In genomic region chr14:23988610-23989363, GRCh38 we compare ENCODE assay signal across 8 cellular contexts. TPM values are rescaled to one million over a fixed set of nuclear protein-coding genes. Genes with fewer than 3 reads are reported as not detected.
DNase-seq lines count a peak whose midpoint lies in the region; ATAC-seq and TF ChIP-seq lines count a peak whose summit lies in the region.
"Not testable (repeated sequence)": the region's sequence is repeated elsewhere in the genome, so short reads cannot be mapped to it uniquely, and the experiment has no call there.

Gene DHRS4L2, plus strand, starts transcription at chr14:23988929. Its CDS starts 19 bp downstream, at chr14:23988948.

- H3K9me3 Mint-ChIP-seq in activated CD4-positive, alpha-beta T cell treated with anti-CD3 and anti-CD28 coated beads, Interleukin-2, amount 10 ng/mL, durations not matched to agents 24 days and 14 days; chondrocyte (ENCODE audit: low read depth): not testable (repeated sequence)

- not testable (repeated sequence) for H3K36me3 Mint-ChIP-seq in activated CD4-positive, alpha-beta T cell treated with anti-CD3 and anti-CD28 coated beads, Interleukin-2, amount 10 ng/mL, durations not matched to agents 24 days and 14 days (ENCODE audit: low read depth); chondrocyte (ENCODE audit: low read depth)

- ATAC-seq in GM18868 (IDR thresholded peaks at IDR 0.05; ENCODE audit: unreplicated experiment): peak; percentile 94
- ATAC-seq in HG02981 (IDR thresholded peaks at IDR 0.05; ENCODE audit: unreplicated experiment): peak; percentile 84

- H3K36me3 ChIP-seq in kidney epithelial cell (ENCODE audit: control insufficient read depth, insufficient read depth, low read length): not testable (repeated sequence)

- H3K27ac Mint-ChIP-seq in activated CD4-positive, alpha-beta T cell treated with anti-CD3 and anti-CD28 coated beads, Interleukin-2, amount 10 ng/mL, durations not matched to agents 24 days and 14 days: peak within 1 kb of the TSS; percentile 85
- peak within 1 kb of the TSS; percentile 85 for H3K27ac Mint-ChIP-seq in chondrocyte (ENCODE audit: unreplicated experiment)

- H3K27me3 Mint-ChIP-seq in activated CD4-positive, alpha-beta T cell treated with anti-CD3 and anti-CD28 coated beads, Interleukin-2, amount 10 ng/mL, durations not matched to agents 24 days and 14 days; chondrocyte (ENCODE audit: low read depth): not testable (repeated sequence)

- H3K4me1 Mint-ChIP-seq in activated CD4-positive, alpha-beta T cell treated with anti-CD3 and anti-CD28 coated beads, Interleukin-2, amount 10 ng/mL, durations not matched to agents 24 days and 14 days: peaks cover 26% of the 10 kb centered on the region
- H3K4me1 Mint-ChIP-seq in chondrocyte (ENCODE audit: low read depth): not testable (repeated sequence)

- peak within 1 kb of the TSS; percentile 87 for H3K4me3 Mint-ChIP-seq in activated CD4-positive, alpha-beta T cell treated with anti-CD3 and anti-CD28 coated beads, Interleukin-2, amount 10 ng/mL, durations not matched to agents 24 days and 14 days
- peak within 1 kb of the TSS; percentile 59 for H3K4me3 Mint-ChIP-seq in chondrocyte (ENCODE audit: unreplicated experiment)

- intact Hi-C loops in activated CD4-positive, alpha-beta T cell treated with anti-CD3 and anti-CD28 coated beads, Interleukin-2, amount 10 ng/mL, durations not matched to agents 24 days and 14 days (cut with micrococcal nuclease): loop anchor here (1.0 to 5.0 kb wide), 3 partner anchors 49 to 104 kb away; partner anchors contain the start of gene PCK2

- peak within 1 kb of the TSS; percentile 14 for H3K4me3 ChIP-seq in kidney epithelial cell (ENCODE audit: low read depth, low read length)

- peak; percentile 73 for DNase-seq in ACHN
- peak; percentile 45 for DNase-seq in NCI-H2171 (lab: John Stamatoyannopoulos, UW)
- peak; percentile 96 for DNase-seq in activated CD4-positive, alpha-beta T cell treated with anti-CD3 and anti-CD28 coated beads, Interleukin-2, amount 10 ng/mL, durations not matched to agents 24 days and 14 days
- not testable (repeated sequence) for DNase-seq in chondrocyte (ENCODE audit: low spot score)
- peak; percentile 2 for DNase-seq in kidney epithelial cell (ENCODE audit: low read depth)
- DNase-seq in stimulated activated CD4-positive, alpha-beta T cell treated with anti-CD3 and anti-CD28 coated beads, Interleukin-12 subunit alpha, Interleukin-12 subunit beta, amount 100 ng/mL, for 4 hours: peak; percentile 80

- in situ Hi-C loops in ACHN (cut with HindIII; ENCODE audit: low pct_ligation_motif_present, low pct_unique_long_range_greater_than_20kb, low sequenced_read_pairs): not testable (repeated sequence)

- not testable (repeated sequence) for H3K27me3 ChIP-seq in kidney epithelial cell (ENCODE audit: control insufficient read depth, insufficient read depth, low read length)

- not testable (repeated sequence) for TF ChIP-seq CTCF in chondrocyte (IDR thresholded peaks at IDR 0.05); kidney epithelial cell (IDR thresholded peaks at IDR 0.05; ENCODE audit: insufficient read depth, low read length, poor library complexity, severe bottlenecking)

RNA-seq across cellular contexts. Expression of gene DHRS4L2, which starts in this region (rescaled TPM):
- 22.1 and 22.5 TPM in 2 replicates for total RNA-seq in activated CD4-positive, alpha-beta T cell treated with anti-CD3 and anti-CD28 coated beads, Interleukin-2, amount 10 ng/mL, durations not matched to agents 24 days and 14 days
- 11.9 to 17.7 TPM (median 13.9 TPM) in 3 replicates for total RNA-seq in chondrocyte
- 6.4 and 16.7 TPM in 2 replicates for total RNA-seq in kidney epithelial cell
